8 cellular contexts compared by ENCODE assay signal in genomic region chr1:114511048-114511785, GRCh38. TPM values are rescaled to one million over a fixed set of nuclear protein-coding genes. Genes with fewer than 3 reads are reported as not detected.
A peak's percentile ranks its signal among the peaks of the same experiment; 100 is the strongest.
DNase-seq lines count a peak whose midpoint lies in the region; TF ChIP-seq lines count a peak whose summit lies in the region.

TSS of gene TRIM33 (minus strand) at chr1:114511203. CDS start at chr1:114511076, 127 bp downstream.

- H3K27me3 ChIP-seq in H7 (ENCODE audit: control insufficient read depth, insufficient read depth, low read length) (no peaks in the 10 kb centered on the region), Loucy (ENCODE audit: insufficient read depth, low read length, poor library complexity, severe bottlenecking) (no peaks in the 10 kb centered on the region)

- H3K36me3 Mint-ChIP-seq in nephron progenitor cell (ENCODE audit: low read depth) = peaks cover 10% of the 10 kb centered on the region
- H3K36me3 Mint-ChIP-seq in stimulated activated naive CD8-positive, alpha-beta T cell treated with anti-CD3 and anti-CD28 coated beads, Interleukin-15, Interleukin-2, amounts not matched to agents 100 ng/mL and 50 ng/mL, for 24 hours (ENCODE audit: low read depth) = peaks cover 20% of the 10 kb centered on the region

- peak within 1 kb of the TSS; percentile 98 for H3K4me3 ChIP-seq in H7 (ENCODE audit: insufficient read depth, low read depth, low read length)
- peak within 1 kb of the TSS; percentile 77 for H3K4me3 ChIP-seq in Loucy (ENCODE audit: low read length, poor library complexity, severe bottlenecking)

- peaks cover 48% of the 10 kb centered on the region for H4K20me1 ChIP-seq in Loucy (ENCODE audit: insufficient read depth, low read length, poor library complexity, severe bottlenecking)

- peaks cover 2% of the 10 kb centered on the region; the same call in 1 of the 2 replicates for H3K36me3 ChIP-seq in H7 (replicated peaks; ENCODE audit: control insufficient read depth, insufficient read depth, low read length)
- H3K36me3 ChIP-seq in Loucy (ENCODE audit: insufficient read depth, low read length) = no peaks in the 10 kb centered on the region

- peak within 1 kb of the TSS; percentile 86 for H2AFZ ChIP-seq in Loucy (ENCODE audit: low read length)

- no peaks in the 10 kb centered on the region; the same call in 1 of the 2 replicates for H3F3A ChIP-seq in Loucy (ENCODE audit: low read depth)

- TF ChIP-seq CTCF in Loucy (conservative IDR thresholded peaks at IDR 0.05; ENCODE audit: low read length) = no peak
- no peak for TF ChIP-seq CTCF in nephron progenitor cell (IDR thresholded peaks at IDR 0.05)

- H3K9me2 ChIP-seq in Loucy (replicated peaks; ENCODE audit: low read depth, low read length) = no peaks in the 10 kb centered on the region

- H3K9me3 Mint-ChIP-seq in nephron progenitor cell = no peaks in the 10 kb centered on the region
- H3K9me3 Mint-ChIP-seq in stimulated activated naive CD8-positive, alpha-beta T cell treated with anti-CD3 and anti-CD28 coated beads, Interleukin-15, Interleukin-2, amounts not matched to agents 100 ng/mL and 50 ng/mL, for 24 hours = no peaks in the 10 kb centered on the region

- H3K4me1 ChIP-seq in Loucy (ENCODE audit: insufficient read depth, low read length, poor library complexity, severe bottlenecking) = peaks cover 43% of the 10 kb centered on the region

- H3K27me3 Mint-ChIP-seq in nephron progenitor cell (ENCODE audit: low read depth, poor library complexity) = peaks cover 18% of the 10 kb centered on the region
- no peaks in the 10 kb centered on the region for H3K27me3 Mint-ChIP-seq in stimulated activated naive CD8-positive, alpha-beta T cell treated with anti-CD3 and anti-CD28 coated beads, Interleukin-15, Interleukin-2, amounts not matched to agents 100 ng/mL and 50 ng/mL, for 24 hours

- peak; percentile 91 for TF ChIP-seq POLR2A in Raji (IDR thresholded peaks at IDR 0.05; ENCODE audit: insufficient read depth, low read depth, low read length)

- DNase-seq in ELR (ENCODE audit: low read depth) (peak; percentile 94), H7 (peak; percentile 94), fibroblast of the conjunctiva (ENCODE audit: low read depth) (peak; percentile 85), nephron progenitor cell (peak; percentile 90)
- peak; percentile 97 for DNase-seq in activated effector memory CD4-positive, alpha-beta T cell treated with anti-CD3 and anti-CD28 coated beads, Interleukin-2, amount 50 U/mL, for 16 hours

- no peaks in the 10 kb centered on the region for H3K9me3 ChIP-seq in Loucy (ENCODE audit: insufficient read depth, low read depth, low read length)

- H3K4me2 ChIP-seq in Loucy (ENCODE audit: low read depth, low read length, poor library complexity, severe bottlenecking) = peak within 1 kb of the TSS; percentile 95

- peak within 1 kb of the TSS; percentile 95 for H3K4me3 Mint-ChIP-seq in nephron progenitor cell
- H3K4me3 Mint-ChIP-seq in stimulated activated naive CD8-positive, alpha-beta T cell treated with anti-CD3 and anti-CD28 coated beads, Interleukin-15, Interleukin-2, amounts not matched to agents 100 ng/mL and 50 ng/mL, for 24 hours = peak within 1 kb of the TSS; percentile 92

- H3K4me1 Mint-ChIP-seq in nephron progenitor cell = peaks cover 53% of the 10 kb centered on the region
- H3K4me1 Mint-ChIP-seq in stimulated activated naive CD8-positive, alpha-beta T cell treated with anti-CD3 and anti-CD28 coated beads, Interleukin-15, Interleukin-2, amounts not matched to agents 100 ng/mL and 50 ng/mL, for 24 hours (ENCODE audit: low read depth) = peaks cover 45% of the 10 kb centered on the region

- H3K27ac Mint-ChIP-seq in nephron progenitor cell = peak within 1 kb of the TSS; percentile 98
- H3K27ac Mint-ChIP-seq in stimulated activated naive CD8-positive, alpha-beta T cell treated with anti-CD3 and anti-CD28 coated beads, Interleukin-15, Interleukin-2, amounts not matched to agents 100 ng/mL and 50 ng/mL, for 24 hours = peak within 1 kb of the TSS; percentile 95

- H3K9ac ChIP-seq in Loucy (ENCODE audit: low read depth, low read length, poor library complexity, severe bottlenecking) = peak within 1 kb of the TSS; percentile 86

- H3K79me2 ChIP-seq in Loucy (ENCODE audit: insufficient read depth, low read length) = peaks cover 58% of the 10 kb centered on the region

RNA-seq across cellular contexts. Expression of gene TRIM33, which starts in this region (rescaled TPM):
- 43.2 and 66.5 TPM in 2 replicates for total RNA-seq in H7 (2014; rRNA removed; shearing (Covaris generic))

Comparison
In these comparisons a context has a peak if more than half of its experiments do, and no peak if none do; other contexts are left out.
1. Peak in every context shown above with its lines: DNase-seq and H3K4me3 ChIP-seq.